Comparison of ENCODE assay signal across 2 cellular contexts in the genomic region with DNA sequence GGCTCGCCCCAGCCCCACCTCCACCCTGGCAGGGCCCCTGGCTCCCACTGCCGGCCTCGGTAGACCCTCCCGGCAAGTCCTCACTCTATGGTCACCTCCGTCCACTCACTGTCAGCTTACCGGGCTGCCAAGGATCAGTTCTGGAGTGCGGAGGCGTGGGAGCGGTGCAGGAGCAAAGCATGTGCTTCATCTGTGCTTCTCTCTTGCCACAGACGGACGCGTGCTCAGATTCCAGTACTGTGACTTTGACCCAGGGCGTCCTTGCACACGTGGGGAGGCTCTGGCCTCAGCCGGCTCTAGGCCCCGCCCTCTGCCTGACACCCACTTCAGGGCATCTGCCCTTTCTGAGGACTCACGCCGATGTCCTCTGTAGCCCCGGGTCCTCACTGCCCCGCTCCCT.
TF ChIP-seq lines count a peak whose summit lies in the region.

No MANE protein-coding gene starts in this region.

TF ChIP-seq in H1, 55 proteins besides CTCF, POLR2A, EP300 and RAD21:
- TF ChIP-seq CHD1 (IDR thresholded peaks at IDR 0.05; ENCODE audit: low read depth, low read length) (no peak), FOSL1 (IDR thresholded peaks at IDR 0.05; ENCODE audit: insufficient read depth, low read depth, low read length) (no peak), RNF2 (IDR thresholded peaks at IDR 0.05; ENCODE audit: borderline replicate concordance, low read depth, low read length, missing control alignments, poor library complexity, severe bottlenecking) (no peak), GTF2F1 (IDR thresholded peaks at IDR 0.05; ENCODE audit: borderline replicate concordance, low read depth, low read length) (no peak)

TF ChIP-seq in HepG2, 621 proteins besides CTCF, POLR2A, EP300 and RAD21 (continues in another document):
- TF ChIP-seq TEAD3 (CRISPR knock-in tag; optimal IDR thresholded peaks at IDR 0.05; ENCODE audit: borderline replicate concordance) = peak; percentile 27
- no peak for TF ChIP-seq HCFC1 (IDR thresholded peaks at IDR 0.05; ENCODE audit: low read depth, low read length)
- no peak for TF ChIP-seq ZNF775 (CRISPR knock-in tag; IDR thresholded peaks at IDR 0.05; ENCODE audit: borderline replicate concordance)
- TF ChIP-seq TCF12 (IDR thresholded peaks at IDR 0.05) = no peak
- no peak for TF ChIP-seq TCF12 (CRISPR knock-in tag; IDR thresholded peaks at IDR 0.05)
- TF ChIP-seq ZNF589 (CRISPR knock-in tag; conservative IDR thresholded peaks at IDR 0.05) = no peak
- TF ChIP-seq, protein P1, sequence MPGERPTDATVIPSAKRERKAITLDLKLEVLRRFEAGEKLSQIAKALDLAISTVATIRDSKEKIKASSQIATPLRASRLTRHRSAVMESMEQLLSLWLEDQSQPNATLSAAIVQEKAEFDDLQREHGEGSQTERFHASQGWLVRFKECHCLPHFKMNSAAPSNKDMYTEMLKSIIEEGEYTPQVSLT (CRISPR knock-in tag; IDR thresholded peaks at IDR 0.05; ENCODE audit: borderline replicate concordance, low read depth) = no peak
- no peak for TF ChIP-seq ZNF138 (CRISPR knock-in tag; IDR thresholded peaks at IDR 0.05; ENCODE audit: low read depth)
- peak; percentile 68; the same call in 1 of the 2 replicates for TF ChIP-seq BHLHE40 (IDR thresholded peaks at IDR 0.05; ENCODE audit: low read length)
- TF ChIP-seq, protein P2, sequence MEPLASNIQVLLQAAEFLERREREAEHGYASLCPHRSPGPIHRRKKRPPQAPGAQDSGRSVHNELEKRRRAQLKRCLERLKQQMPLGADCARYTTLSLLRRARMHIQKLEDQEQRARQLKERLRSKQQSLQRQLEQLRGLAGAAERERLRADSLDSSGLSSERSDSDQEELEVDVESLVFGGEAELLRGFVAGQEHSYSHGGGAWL (CRISPR knock-in tag; IDR thresholded peaks at IDR 0.05) = no peak
- TF ChIP-seq ZFP82 (CRISPR knock-in tag; IDR thresholded peaks at IDR 0.05; ENCODE audit: borderline replicate concordance) = no peak
- no peak for TF ChIP-seq POGZ (CRISPR knock-in tag; IDR thresholded peaks at IDR 0.05)
- TF ChIP-seq CCAR2 (optimal IDR thresholded peaks at IDR 0.05; ENCODE audit: low read depth, low read length) = no peak
- TF ChIP-seq, protein P3, sequence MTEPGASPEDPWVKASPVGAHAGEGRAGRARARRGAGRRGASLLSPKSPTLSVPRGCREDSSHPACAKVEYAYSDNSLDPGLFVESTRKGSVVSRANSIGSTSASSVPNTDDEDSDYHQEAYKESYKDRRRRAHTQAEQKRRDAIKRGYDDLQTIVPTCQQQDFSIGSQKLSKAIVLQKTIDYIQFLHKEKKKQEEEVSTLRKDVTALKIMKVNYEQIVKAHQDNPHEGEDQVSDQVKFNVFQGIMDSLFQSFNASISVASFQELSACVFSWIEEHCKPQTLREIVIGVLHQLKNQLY (CRISPR knock-in tag; IDR thresholded peaks at IDR 0.05) = peak; percentile 60; the same call in 1 of the 2 replicates
- no peak; the same call in 1 of the 2 replicates for TF ChIP-seq ZBTB20 (CRISPR knock-in tag; IDR thresholded peaks at IDR 0.05; ENCODE audit: borderline replicate concordance, low read depth)
- TF ChIP-seq MLLT10 (CRISPR knock-in tag; IDR thresholded peaks at IDR 0.05) = no peak
- TF ChIP-seq, protein P4, sequence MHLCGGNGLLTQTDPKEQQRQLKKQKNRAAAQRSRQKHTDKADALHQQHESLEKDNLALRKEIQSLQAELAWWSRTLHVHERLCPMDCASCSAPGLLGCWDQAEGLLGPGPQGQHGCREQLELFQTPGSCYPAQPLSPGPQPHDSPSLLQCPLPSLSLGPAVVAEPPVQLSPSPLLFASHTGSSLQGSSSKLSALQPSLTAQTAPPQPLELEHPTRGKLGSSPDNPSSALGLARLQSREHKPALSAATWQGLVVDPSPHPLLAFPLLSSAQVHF (CRISPR knock-in tag; IDR thresholded peaks at IDR 0.05) = no peak
- no peak for TF ChIP-seq SUZ12 (IDR thresholded peaks at IDR 0.05; ENCODE audit: low read depth, low read length)
- no peak for TF ChIP-seq ZNF777 (CRISPR knock-in tag; IDR thresholded peaks at IDR 0.05)
- no peak for TF ChIP-seq ATF7 (IDR thresholded peaks at IDR 0.05)
- no peak for TF ChIP-seq ATF7 (CRISPR knock-in tag; IDR thresholded peaks at IDR 0.05)
- no peak for TF ChIP-seq IKZF1 (IDR thresholded peaks at IDR 0.05)
- no peak for TF ChIP-seq MAFK (conservative IDR thresholded peaks at IDR 0.05 in 1 of 2, IDR thresholded peaks at IDR 0.05 in 1 of 2; ENCODE audit: low read length in 2 of 2)
- TF ChIP-seq, protein P5, sequence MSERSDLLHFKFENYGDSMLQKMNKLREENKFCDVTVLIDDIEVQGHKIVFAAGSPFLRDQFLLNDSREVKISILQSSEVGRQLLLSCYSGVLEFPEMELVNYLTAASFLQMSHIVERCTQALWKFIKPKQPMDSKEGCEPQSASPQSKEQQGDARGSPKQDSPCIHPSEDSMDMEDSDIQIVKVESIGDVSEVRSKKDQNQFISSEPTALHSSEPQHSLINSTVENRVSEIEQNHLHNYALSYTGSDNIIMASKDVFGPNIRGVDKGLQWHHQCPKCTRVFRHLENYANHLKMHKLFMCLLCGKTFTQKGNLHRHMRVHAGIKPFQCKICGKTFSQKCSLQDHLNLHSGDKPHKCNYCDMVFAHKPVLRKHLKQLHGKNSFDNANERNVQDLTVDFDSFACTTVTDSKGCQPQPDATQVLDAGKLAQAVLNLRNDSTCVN (CRISPR knock-in tag; IDR thresholded peaks at IDR 0.05; ENCODE audit: borderline replicate concordance) = no peak
- TF ChIP-seq, protein P6, sequence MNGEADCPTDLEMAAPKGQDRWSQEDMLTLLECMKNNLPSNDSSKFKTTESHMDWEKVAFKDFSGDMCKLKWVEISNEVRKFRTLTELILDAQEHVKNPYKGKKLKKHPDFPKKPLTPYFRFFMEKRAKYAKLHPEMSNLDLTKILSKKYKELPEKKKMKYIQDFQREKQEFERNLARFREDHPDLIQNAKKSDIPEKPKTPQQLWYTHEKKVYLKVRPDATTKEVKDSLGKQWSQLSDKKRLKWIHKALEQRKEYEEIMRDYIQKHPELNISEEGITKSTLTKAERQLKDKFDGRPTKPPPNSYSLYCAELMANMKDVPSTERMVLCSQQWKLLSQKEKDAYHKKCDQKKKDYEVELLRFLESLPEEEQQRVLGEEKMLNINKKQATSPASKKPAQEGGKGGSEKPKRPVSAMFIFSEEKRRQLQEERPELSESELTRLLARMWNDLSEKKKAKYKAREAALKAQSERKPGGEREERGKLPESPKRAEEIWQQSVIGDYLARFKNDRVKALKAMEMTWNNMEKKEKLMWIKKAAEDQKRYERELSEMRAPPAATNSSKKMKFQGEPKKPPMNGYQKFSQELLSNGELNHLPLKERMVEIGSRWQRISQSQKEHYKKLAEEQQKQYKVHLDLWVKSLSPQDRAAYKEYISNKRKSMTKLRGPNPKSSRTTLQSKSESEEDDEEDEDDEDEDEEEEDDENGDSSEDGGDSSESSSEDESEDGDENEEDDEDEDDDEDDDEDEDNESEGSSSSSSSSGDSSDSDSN (CRISPR knock-in tag; IDR thresholded peaks at IDR 0.05) = no peak
- TF ChIP-seq, protein P7, sequence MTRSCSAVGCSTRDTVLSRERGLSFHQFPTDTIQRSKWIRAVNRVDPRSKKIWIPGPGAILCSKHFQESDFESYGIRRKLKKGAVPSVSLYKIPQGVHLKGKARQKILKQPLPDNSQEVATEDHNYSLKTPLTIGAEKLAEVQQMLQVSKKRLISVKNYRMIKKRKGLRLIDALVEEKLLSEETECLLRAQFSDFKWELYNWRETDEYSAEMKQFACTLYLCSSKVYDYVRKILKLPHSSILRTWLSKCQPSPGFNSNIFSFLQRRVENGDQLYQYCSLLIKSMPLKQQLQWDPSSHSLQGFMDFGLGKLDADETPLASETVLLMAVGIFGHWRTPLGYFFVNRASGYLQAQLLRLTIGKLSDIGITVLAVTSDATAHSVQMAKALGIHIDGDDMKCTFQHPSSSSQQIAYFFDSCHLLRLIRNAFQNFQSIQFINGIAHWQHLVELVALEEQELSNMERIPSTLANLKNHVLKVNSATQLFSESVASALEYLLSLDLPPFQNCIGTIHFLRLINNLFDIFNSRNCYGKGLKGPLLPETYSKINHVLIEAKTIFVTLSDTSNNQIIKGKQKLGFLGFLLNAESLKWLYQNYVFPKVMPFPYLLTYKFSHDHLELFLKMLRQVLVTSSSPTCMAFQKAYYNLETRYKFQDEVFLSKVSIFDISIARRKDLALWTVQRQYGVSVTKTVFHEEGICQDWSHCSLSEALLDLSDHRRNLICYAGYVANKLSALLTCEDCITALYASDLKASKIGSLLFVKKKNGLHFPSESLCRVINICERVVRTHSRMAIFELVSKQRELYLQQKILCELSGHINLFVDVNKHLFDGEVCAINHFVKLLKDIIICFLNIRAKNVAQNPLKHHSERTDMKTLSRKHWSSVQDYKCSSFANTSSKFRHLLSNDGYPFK (CRISPR knock-in tag; IDR thresholded peaks at IDR 0.05; ENCODE audit: borderline replicate concordance) = no peak
- no peak for TF ChIP-seq ZNF766 (CRISPR knock-in tag; IDR thresholded peaks at IDR 0.05; ENCODE audit: borderline replicate concordance)
- TF ChIP-seq MIER2 (CRISPR knock-in tag; IDR thresholded peaks at IDR 0.05) = no peak
- TF ChIP-seq, protein P8, sequence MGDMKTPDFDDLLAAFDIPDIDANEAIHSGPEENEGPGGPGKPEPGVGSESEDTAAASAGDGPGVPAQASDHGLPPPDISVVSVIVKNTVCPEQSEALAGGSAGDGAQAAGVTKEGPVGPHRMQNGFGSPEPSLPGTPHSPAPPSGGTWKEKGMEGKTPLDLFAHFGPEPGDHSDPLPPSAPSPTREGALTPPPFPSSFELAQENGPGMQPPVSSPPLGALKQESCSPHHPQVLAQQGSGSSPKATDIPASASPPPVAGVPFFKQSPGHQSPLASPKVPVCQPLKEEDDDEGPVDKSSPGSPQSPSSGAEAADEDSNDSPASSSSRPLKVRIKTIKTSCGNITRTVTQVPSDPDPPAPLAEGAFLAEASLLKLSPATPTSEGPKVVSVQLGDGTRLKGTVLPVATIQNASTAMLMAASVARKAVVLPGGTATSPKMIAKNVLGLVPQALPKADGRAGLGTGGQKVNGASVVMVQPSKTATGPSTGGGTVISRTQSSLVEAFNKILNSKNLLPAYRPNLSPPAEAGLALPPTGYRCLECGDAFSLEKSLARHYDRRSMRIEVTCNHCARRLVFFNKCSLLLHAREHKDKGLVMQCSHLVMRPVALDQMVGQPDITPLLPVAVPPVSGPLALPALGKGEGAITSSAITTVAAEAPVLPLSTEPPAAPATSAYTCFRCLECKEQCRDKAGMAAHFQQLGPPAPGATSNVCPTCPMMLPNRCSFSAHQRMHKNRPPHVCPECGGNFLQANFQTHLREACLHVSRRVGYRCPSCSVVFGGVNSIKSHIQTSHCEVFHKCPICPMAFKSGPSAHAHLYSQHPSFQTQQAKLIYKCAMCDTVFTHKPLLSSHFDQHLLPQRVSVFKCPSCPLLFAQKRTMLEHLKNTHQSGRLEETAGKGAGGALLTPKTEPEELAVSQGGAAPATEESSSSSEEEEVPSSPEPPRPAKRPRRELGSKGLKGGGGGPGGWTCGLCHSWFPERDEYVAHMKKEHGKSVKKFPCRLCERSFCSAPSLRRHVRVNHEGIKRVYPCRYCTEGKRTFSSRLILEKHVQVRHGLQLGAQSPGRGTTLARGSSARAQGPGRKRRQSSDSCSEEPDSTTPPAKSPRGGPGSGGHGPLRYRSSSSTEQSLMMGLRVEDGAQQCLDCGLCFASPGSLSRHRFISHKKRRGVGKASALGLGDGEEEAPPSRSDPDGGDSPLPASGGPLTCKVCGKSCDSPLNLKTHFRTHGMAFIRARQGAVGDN (CRISPR knock-in tag; IDR thresholded peaks at IDR 0.05) = peak; percentile 77
- TF ChIP-seq ZNF333 (CRISPR knock-in tag; IDR thresholded peaks at IDR 0.05; ENCODE audit: borderline replicate concordance) = no peak
- TF ChIP-seq, protein P9, sequence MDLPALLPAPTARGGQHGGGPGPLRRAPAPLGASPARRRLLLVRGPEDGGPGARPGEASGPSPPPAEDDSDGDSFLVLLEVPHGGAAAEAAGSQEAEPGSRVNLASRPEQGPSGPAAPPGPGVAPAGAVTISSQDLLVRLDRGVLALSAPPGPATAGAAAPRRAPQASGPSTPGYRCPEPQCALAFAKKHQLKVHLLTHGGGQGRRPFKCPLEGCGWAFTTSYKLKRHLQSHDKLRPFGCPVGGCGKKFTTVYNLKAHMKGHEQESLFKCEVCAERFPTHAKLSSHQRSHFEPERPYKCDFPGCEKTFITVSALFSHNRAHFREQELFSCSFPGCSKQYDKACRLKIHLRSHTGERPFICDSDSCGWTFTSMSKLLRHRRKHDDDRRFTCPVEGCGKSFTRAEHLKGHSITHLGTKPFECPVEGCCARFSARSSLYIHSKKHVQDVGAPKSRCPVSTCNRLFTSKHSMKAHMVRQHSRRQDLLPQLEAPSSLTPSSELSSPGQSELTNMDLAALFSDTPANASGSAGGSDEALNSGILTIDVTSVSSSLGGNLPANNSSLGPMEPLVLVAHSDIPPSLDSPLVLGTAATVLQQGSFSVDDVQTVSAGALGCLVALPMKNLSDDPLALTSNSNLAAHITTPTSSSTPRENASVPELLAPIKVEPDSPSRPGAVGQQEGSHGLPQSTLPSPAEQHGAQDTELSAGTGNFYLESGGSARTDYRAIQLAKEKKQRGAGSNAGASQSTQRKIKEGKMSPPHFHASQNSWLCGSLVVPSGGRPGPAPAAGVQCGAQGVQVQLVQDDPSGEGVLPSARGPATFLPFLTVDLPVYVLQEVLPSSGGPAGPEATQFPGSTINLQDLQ (CRISPR knock-in tag; IDR thresholded peaks at IDR 0.05) = no peak
- TF ChIP-seq, protein P10, sequence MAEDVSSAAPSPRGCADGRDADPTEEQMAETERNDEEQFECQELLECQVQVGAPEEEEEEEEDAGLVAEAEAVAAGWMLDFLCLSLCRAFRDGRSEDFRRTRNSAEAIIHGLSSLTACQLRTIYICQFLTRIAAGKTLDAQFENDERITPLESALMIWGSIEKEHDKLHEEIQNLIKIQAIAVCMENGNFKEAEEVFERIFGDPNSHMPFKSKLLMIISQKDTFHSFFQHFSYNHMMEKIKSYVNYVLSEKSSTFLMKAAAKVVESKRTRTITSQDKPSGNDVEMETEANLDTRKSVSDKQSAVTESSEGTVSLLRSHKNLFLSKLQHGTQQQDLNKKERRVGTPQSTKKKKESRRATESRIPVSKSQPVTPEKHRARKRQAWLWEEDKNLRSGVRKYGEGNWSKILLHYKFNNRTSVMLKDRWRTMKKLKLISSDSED (CRISPR knock-in tag; IDR thresholded peaks at IDR 0.05) = no peak
- TF ChIP-seq ZNF547 (CRISPR knock-in tag; IDR thresholded peaks at IDR 0.05) = no peak
- TF ChIP-seq, protein P11, sequence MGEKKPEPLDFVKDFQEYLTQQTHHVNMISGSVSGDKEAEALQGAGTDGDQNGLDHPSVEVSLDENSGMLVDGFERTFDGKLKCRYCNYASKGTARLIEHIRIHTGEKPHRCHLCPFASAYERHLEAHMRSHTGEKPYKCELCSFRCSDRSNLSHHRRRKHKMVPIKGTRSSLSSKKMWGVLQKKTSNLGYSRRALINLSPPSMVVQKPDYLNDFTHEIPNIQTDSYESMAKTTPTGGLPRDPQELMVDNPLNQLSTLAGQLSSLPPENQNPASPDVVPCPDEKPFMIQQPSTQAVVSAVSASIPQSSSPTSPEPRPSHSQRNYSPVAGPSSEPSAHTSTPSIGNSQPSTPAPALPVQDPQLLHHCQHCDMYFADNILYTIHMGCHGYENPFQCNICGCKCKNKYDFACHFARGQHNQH (CRISPR knock-in tag; IDR thresholded peaks at IDR 0.05) = no peak
- no peak for TF ChIP-seq FOXA3 (CRISPR knock-in tag; IDR thresholded peaks at IDR 0.05)
- TF ChIP-seq ZNF143 (CRISPR knock-in tag; IDR thresholded peaks at IDR 0.05) = no peak
